In genomic region chr19:485583-486236, GRCh38 we compare ENCODE assay signal across 1 cellular context.
TF ChIP-seq lines count a peak whose summit lies in the region.

No MANE protein-coding gene starts in this region.

TF ChIP-seq in HEK293, 187 proteins besides CTCF, POLR2A, EP300 and RAD21 (continued from another document):
- TF ChIP-seq, protein P1, sequence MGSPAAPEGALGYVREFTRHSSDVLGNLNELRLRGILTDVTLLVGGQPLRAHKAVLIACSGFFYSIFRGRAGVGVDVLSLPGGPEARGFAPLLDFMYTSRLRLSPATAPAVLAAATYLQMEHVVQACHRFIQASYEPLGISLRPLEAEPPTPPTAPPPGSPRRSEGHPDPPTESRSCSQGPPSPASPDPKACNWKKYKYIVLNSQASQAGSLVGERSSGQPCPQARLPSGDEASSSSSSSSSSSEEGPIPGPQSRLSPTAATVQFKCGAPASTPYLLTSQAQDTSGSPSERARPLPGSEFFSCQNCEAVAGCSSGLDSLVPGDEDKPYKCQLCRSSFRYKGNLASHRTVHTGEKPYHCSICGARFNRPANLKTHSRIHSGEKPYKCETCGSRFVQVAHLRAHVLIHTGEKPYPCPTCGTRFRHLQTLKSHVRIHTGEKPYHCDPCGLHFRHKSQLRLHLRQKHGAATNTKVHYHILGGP (tag by site-specific recombination; IDR thresholded peaks at IDR 0.05), result no peak
- no peak for TF ChIP-seq ZNF530 (tag by site-specific recombination; IDR thresholded peaks at IDR 0.05; ENCODE audit: low read depth)
- TF ChIP-seq, protein P2, sequence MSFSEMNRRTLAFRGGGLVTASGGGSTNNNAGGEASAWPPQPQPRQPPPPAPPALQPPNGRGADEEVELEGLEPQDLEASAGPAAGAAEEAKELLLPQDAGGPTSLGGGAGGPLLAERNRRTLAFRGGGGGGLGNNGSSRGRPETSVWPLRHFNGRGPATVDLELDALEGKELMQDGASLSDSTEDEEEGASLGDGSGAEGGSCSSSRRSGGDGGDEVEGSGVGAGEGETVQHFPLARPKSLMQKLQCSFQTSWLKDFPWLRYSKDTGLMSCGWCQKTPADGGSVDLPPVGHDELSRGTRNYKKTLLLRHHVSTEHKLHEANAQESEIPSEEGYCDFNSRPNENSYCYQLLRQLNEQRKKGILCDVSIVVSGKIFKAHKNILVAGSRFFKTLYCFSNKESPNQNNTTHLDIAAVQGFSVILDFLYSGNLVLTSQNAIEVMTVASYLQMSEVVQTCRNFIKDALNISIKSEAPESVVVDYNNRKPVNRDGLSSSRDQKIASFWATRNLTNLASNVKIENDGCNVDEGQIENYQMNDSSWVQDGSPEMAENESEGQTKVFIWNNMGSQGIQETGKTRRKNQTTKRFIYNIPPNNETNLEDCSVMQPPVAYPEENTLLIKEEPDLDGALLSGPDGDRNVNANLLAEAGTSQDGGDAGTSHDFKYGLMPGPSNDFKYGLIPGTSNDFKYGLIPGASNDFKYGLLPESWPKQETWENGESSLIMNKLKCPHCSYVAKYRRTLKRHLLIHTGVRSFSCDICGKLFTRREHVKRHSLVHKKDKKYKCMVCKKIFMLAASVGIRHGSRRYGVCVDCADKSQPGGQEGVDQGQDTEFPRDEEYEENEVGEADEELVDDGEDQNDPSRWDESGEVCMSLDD (tag by site-specific recombination; IDR thresholded peaks at IDR 0.05), result no peak
- no peak for TF ChIP-seq ZNF837 (tag by site-specific recombination; IDR thresholded peaks at IDR 0.05)
- TF ChIP-seq ZNF558 (tag by site-specific recombination; IDR thresholded peaks at IDR 0.05), result no peak
- no peak for TF ChIP-seq ZNF654 (tag by site-specific recombination; IDR thresholded peaks at IDR 0.05; ENCODE audit: low read depth)
- TF ChIP-seq ZNF350 (tag by site-specific recombination; IDR thresholded peaks at IDR 0.05), result no peak
